13 cellular contexts compared by ENCODE assay signal in the genomic region with DNA sequence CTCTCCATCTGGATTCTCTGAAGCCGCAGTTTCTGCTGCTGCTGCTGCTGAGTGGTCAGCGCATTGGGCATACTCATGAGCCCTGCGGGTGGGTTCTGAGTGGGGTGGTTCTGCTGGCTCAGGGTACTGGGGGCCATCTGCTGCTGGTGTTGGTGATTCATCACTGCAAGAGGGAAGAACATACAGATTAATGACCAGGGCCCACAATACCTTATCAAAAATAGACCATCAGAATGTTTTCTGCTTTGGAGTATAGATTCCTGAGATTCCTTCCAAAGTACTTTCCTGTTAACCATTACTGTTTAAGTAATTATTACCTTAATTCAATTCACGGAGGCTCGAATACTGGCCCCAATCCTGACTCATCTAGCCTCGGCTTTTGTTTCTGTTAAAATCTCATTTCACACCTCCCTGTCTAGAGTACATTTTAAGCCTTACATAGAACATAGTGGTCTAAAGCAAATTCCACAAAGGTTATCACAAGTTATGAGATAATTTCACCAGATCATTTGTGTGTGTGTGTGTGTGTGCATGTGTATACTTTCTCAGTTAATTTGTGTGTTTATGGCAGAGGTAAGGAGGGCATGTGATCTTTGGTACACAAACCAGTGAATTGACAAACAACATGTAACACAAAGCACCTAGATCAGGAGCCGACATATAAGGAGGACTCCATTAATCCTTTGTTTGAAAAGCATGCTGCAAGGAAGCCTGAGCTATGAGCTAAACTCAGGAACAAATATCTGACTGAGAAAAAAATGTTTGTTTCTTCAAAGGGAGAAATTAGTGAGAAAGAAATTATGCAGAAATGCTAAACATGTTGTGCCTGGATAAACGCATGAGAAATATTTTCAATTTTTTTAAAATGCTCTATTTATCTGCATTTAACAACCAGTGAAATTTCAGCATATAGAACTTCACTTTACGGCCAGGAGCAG.
DNase-seq lines count a peak whose midpoint lies in the region; ATAC-seq lines count a peak whose summit lies in the region.
"Had no signal": no experiment of that assay in that cellular context is flagged by ENCODE, and none has a peak within 500 bp of the region (broad histone marks: within the 10 kb centered on the region; RNA-seq: fewer than 3 reads in every experiment).

No MANE protein-coding gene starts in this region.

- H2AFZ ChIP-seq in trophoblast cell (ENCODE audit: insufficient read depth, low read length, poor library complexity), result no peak overlapping the region

- H4K8ac ChIP-seq in trophoblast cell (ENCODE audit: low read depth, low read length), result peak overlapping the region; percentile 62

- peak overlapping the region; percentile 71 for H2BK5ac ChIP-seq in trophoblast cell (ENCODE audit: low read depth, low read length, poor library complexity)

- H3K27me3 ChIP-seq in trophoblast cell (ENCODE audit: insufficient read depth, low read length), result no peaks in the 10 kb centered on the region

- no peaks in the 10 kb centered on the region for H3K9me3 ChIP-seq in trophoblast cell (ENCODE audit: insufficient read depth, low read depth, low read length)

- no CpG with 5 or more reads among the region's 9 CpGs for WGBS in trophoblast cell (ENCODE audit: extremely low coverage, insufficient coverage, insufficient read length)

- no peak for ATAC-seq in HG02798 (IDR thresholded peaks at IDR 0.05; ENCODE audit: poor library complexity, unreplicated experiment)
- no peak for ATAC-seq in GM18519 (IDR thresholded peaks at IDR 0.05; ENCODE audit: low FRiP score, unreplicated experiment)

- peak overlapping the region; percentile 57 for H2BK120ac ChIP-seq in trophoblast cell (ENCODE audit: insufficient read depth, low read length, poor library complexity)

- peaks cover 4 to 11% of the 10 kb centered on the region in 2 experiments for H3K36me3 ChIP-seq in trophoblast cell (ENCODE audit: control insufficient read depth in 1 of 2, insufficient read depth in 2 of 2, low read length in 2 of 2)

- H3K4me3 ChIP-seq in trophoblast cell (ENCODE audit: low read depth, low read length), result no peak overlapping the region

- peak overlapping the region; percentile 23 for H3K4ac ChIP-seq in trophoblast cell (ENCODE audit: low read depth, low read length)

- H2BK12ac ChIP-seq in trophoblast cell (ENCODE audit: low read length), result peak overlapping the region; percentile 79

- H3K27ac ChIP-seq in trophoblast cell (ENCODE audit: low read depth, low read length), result peak overlapping the region; percentile 22

- H3K79me2 ChIP-seq in trophoblast cell (ENCODE audit: control insufficient read depth, insufficient read depth, low read length, poor library complexity), result peaks cover 6% of the 10 kb centered on the region

- DNase-seq in Daoy (ENCODE audit: low read depth), result peak; percentile 23
- peak; percentile 80 for DNase-seq in NCI-H774 (lab: John Stamatoyannopoulos, UW)
- peak; percentile 64 for DNase-seq in glomerular endothelial cell (ENCODE audit: extremely low read depth, low read depth, low spot score)
- peak; percentile 90 to 93 for DNase-seq in trophoblast cell
- no peak for DNase-seq in DMS79 treated with DMSO at 0.1 percent for 48 hours (lab: John Stamatoyannopoulos, UW)
- DNase-seq in NCI-H2107 treated with DMSO at 0.1 percent for 48 hours (lab: John Stamatoyannopoulos, UW; ENCODE audit: unreplicated experiment), result no peak
- DNase-seq: activated CD4-positive, alpha-beta T cell treated with anti-CD3 and anti-CD28 coated beads, Interleukin-2, amount 10 ng/mL, durations not matched to agents 24 days and 14 days; CD4-positive, alpha-beta T cell; immature natural killer cell; KBM-7; NCI-H187 treated with DMSO at 0.1 percent for 48 hours had no signal

- H4K91ac ChIP-seq in trophoblast cell (ENCODE audit: low read depth, low read length), result peak overlapping the region; percentile 63

- peak overlapping the region; percentile 60 for H3K18ac ChIP-seq in trophoblast cell (ENCODE audit: low read length)

- H3K4me1 ChIP-seq in trophoblast cell (ENCODE audit: control insufficient read depth in 1 of 2, insufficient read depth in 2 of 2, low read length in 2 of 2), result peaks cover 11 to 32% of the 10 kb centered on the region in 2 experiments

- H3K9ac ChIP-seq in trophoblast cell (ENCODE audit: low read length), result no peak overlapping the region

- H3K23ac ChIP-seq in trophoblast cell (ENCODE audit: low read length), result no peak overlapping the region

- H3K14ac ChIP-seq in trophoblast cell (ENCODE audit: low read length), result peak overlapping the region; percentile 73

- no peak overlapping the region for H4K12ac ChIP-seq in trophoblast cell (ENCODE audit: low read depth, low read length)

- peaks cover 21% of the 10 kb centered on the region for H3K79me1 ChIP-seq in trophoblast cell (ENCODE audit: low read length)

- no peak overlapping the region for H3K4me2 ChIP-seq in trophoblast cell (ENCODE audit: low read length)

- H2AK5ac ChIP-seq in trophoblast cell (ENCODE audit: low read length), result peak overlapping the region; percentile 72

Comparison
In these comparisons a context has a peak if more than half of its experiments do, and no peak if none do; other contexts are left out.
1. DNase-seq: peak in Daoy (single experiment), NCI-H774 (single experiment), glomerular endothelial cell (single experiment) and trophoblast cell (2 of 2); none in DMS79 treated with DMSO at 0.1 percent for 48 hours (single experiment) and NCI-H2107 treated with DMSO at 0.1 percent for 48 hours (single experiment).